1 cellular context compared by ENCODE assay signal in genomic region chr2:121690095-121690494, GRCh38.
TF ChIP-seq lines count a peak whose summit lies in the region.

No MANE protein-coding gene starts in this region.

TF ChIP-seq in A549, 52 proteins besides CTCF, POLR2A, EP300 and RAD21 (continued from another document):
- TF ChIP-seq, protein P1, sequence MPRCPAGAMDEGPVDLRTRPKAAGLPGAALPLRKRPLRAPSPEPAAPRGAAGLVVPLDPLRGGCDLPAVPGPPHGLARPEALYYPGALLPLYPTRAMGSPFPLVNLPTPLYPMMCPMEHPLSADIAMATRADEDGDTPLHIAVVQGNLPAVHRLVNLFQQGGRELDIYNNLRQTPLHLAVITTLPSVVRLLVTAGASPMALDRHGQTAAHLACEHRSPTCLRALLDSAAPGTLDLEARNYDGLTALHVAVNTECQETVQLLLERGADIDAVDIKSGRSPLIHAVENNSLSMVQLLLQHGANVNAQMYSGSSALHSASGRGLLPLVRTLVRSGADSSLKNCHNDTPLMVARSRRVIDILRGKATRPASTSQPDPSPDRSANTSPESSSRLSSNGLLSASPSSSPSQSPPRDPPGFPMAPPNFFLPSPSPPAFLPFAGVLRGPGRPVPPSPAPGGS (IDR thresholded peaks at IDR 0.05) = no peak
- TF ChIP-seq CBX2 (IDR thresholded peaks at IDR 0.05; ENCODE audit: borderline replicate concordance, low read depth) = no peak
